In the genomic region with DNA sequence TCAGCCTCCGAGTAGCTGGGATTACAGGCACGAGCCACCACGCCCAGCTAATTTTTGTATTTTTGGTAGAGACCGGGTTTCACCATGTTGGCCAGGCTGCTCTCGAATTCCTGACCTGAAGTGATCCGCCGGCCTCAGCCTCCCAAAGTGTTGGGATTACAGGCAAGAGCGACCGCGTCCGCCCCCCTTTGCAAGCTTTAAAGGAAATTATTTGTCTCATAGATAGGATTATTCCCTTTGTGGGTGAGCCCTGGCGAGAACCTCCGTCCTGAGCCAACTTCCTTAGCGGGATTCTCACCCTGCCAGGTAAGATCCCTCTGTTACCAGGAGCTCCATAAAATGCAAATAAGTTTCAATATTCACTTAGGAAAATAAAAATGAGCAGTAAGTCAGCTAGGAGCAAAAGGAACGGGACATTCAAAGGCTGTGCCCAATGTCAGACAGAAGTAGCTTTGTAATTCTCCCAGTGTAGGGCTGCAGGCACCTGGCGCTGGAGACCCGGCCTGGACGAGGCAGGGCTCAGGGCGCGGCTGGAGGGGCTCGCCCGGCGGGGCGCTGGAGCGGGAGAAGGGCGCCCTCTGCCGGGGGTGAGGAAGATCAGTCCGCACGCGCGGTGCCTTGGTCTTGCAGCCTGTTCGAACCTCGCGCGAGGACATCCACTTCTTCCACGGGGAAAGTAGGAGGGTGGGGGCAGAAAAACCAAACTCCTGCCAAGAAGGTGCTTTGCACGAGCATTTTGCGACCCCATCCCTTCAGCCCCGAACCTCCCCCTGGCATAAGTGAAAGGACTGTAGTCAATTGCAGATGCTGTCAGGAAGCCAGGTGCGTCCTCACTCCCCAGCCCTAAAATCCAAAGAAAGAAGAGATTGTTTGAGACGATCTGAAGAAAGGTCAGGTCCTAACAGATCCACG, we compare ENCODE assay signal across 8 cellular contexts. TPM values are rescaled to one million over a fixed set of nuclear protein-coding genes. Genes with fewer than 3 reads are reported as not detected.
DNase-seq lines count a peak whose midpoint lies in the region; ATAC-seq and FAIRE-seq lines count a peak whose summit lies in the region.

No MANE protein-coding gene starts in this region.

- intact Hi-C loops in left colon (cut with DNase I, micrococcal nuclease): loop anchor here in 1 of 2 donors (5.0 kb wide), 2 partner anchors 334 to 534 kb away; no protein-coding TSS in a partner anchor

- DNase-seq in GM18507 (ENCODE audit: extremely low spot score, insufficient read length, low read depth) (peak; percentile 60), NCI-H2227 treated with DMSO at 0.1 percent for 48 hours (lab: John Stamatoyannopoulos, UW) (peak; percentile 94), cerebellum (ENCODE audit: low spot score) (peak; percentile 41), left colon (peak; percentile 59 to 80)
- peak; percentile 70 for DNase-seq in activated CD4-positive, alpha-beta T cell treated with anti-CD3 and anti-CD28 coated beads for 1 hour
- peak; percentile 50 to 69 for DNase-seq in stimulated activated CD4-positive, alpha-beta T cell treated with anti-CD3 and anti-CD28 coated beads, Interleukin-1b, Interleukin-23, amount 100 ng/mL, for 1 hour (ENCODE audit: low read depth in 2 of 2)

- peak; percentile 26 for FAIRE-seq in GM18507 (lab: Jason Lieb, UNC)

- peak; percentile 51 for ATAC-seq in HG03139 (IDR thresholded peaks at IDR 0.05; ENCODE audit: unreplicated experiment)
- ATAC-seq in left colon: peak; percentile 89
- ATAC-seq in GM18517 (IDR thresholded peaks at IDR 0.05; ENCODE audit: unreplicated experiment): no peak

RNA-seq across cellular contexts. Expression of a gene that starts 47.1 kb away (rescaled TPM):
- total RNA-seq in cerebellum: 105 TPM
- 10 to 100 TPM in 1 of 2 donors, 1 to 10 TPM in 1; 7.4 to 11.2 TPM for total RNA-seq in left colon

Comparison
In these comparisons a context has a peak if more than half of its experiments do, and no peak if none do; other contexts are left out.
1. DNase-seq: peak in every context shown above with its lines; median percentile 94 in NCI-H2227 treated with DMSO at 0.1 percent for 48 hours; 70 in activated CD4-positive, alpha-beta T cell treated with anti-CD3 and anti-CD28 coated beads for 1 hour; 70 in left colon; 60 in GM18507; 60 in stimulated activated CD4-positive, alpha-beta T cell treated with anti-CD3 and anti-CD28 coated beads, Interleukin-1b, Interleukin-23, amount 100 ng/mL, for 1 hour; 41 in cerebellum.